Comparison of ENCODE assay signal across 25 cellular contexts in the genomic region with DNA sequence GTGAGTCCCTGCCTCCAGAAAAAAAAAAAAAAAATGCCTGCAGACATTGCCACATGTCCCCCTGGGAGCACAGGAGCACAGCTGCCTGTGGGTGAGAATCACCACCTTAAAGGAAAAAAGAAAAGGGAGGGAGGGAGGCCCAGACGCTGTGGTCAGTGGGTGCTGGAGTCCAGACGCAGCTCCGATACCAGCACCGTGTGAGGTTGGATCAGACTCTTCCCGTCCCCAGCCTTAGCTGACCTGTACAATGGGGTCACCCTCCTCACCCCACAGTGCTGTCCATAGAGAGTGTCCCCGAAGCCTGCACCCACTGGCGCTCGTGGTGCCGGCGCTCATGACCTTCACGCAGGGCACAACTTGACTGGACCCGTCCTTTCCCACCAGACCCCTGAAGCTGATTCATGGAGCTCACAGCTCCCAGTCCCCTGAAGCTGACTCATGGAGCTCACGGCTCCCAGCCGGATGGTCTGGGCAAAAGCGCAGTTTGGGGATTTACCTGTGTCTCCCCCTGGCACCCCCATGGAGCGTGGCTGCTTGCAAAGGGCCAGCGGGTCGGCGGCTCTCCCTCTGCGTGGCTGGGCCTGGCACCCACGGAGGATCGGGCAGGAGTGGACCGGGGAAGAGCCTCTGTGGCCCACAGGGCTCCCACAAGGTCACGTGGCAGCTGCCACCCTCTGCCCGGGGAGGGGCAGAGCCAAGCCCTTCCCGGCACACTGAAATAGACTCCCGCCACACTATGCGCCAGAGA.
"Had no signal": no experiment of that assay in that cellular context is flagged by ENCODE, and none has a peak within 500 bp of the region (broad histone marks: within the 10 kb centered on the region; RNA-seq: fewer than 3 reads in every experiment).

No MANE protein-coding gene starts in this region.

- H3K27me3 ChIP-seq: foreskin keratinocyte, pancreas, sigmoid colon had no signal

- H3K4me1 ChIP-seq: foreskin keratinocyte, pancreas, sigmoid colon had no signal

- H3K36me3 ChIP-seq: pancreas, sigmoid colon, thoracic aorta had no signal

- H3K9me3 Mint-ChIP-seq: activated B cell treated with CpG ODN at 0.5 μM for 24 hours; activated CD4-positive, alpha-beta memory T cell treated with anti-CD3 and anti-CD28 coated beads for 36 hours; activated naive CD4-positive, alpha-beta T cell treated with anti-CD3 and anti-CD28 coated beads for 36 hours; activated naive CD8-positive, alpha-beta T cell treated with anti-CD3 and anti-CD28 coated beads, Interleukin-2, amount 10 ng/mL, durations not matched to agents 7 days and 5 days; activated T-cell treated with anti-CD3 and anti-CD28 coated beads, Interleukin-2, amount 50 U/mL, for 72 hours; mesothelial cell of epicardium; natural killer cell treated with Interleukin-12 subunit alpha and Interleukin-12 subunit beta and Interleukin-15 and Interleukin-18, amount 100 ng/mL, for 72 hours; T-helper 1 cell treated with Interleukin-12 subunit alpha and Interleukin-12 subunit beta and Interleukin-4 antibody, amounts not matched to agents 30 μg/mL and 1 μg/mL, for 36 hours; type B pancreatic cell had no signal

- H3K4me1 Mint-ChIP-seq: activated CD4-positive, alpha-beta T cell treated with anti-CD3 and anti-CD28 coated beads for 36 hours; activated naive CD8-positive, alpha-beta T cell treated with anti-CD3 and anti-CD28 coated beads, Interleukin-2, amount 10 ng/mL, durations not matched to agents 7 days and 5 days had no signal

- H3K36me3 Mint-ChIP-seq: activated CD4-positive, alpha-beta memory T cell treated with anti-CD3 and anti-CD28 coated beads for 36 hours; activated naive CD8-positive, alpha-beta T cell treated with anti-CD3 and anti-CD28 coated beads, Interleukin-2, amount 10 ng/mL, durations not matched to agents 7 days and 5 days; mesothelial cell of epicardium; natural killer cell treated with Interleukin-12 subunit alpha and Interleukin-12 subunit beta and Interleukin-15 and Interleukin-18, amount 100 ng/mL, for 72 hours; type B pancreatic cell had no signal

- H3K4me3 Mint-ChIP-seq: activated B cell treated with CpG ODN at 0.5 μM for 24 hours; activated CD4-positive, alpha-beta memory T cell treated with anti-CD3 and anti-CD28 coated beads for 36 hours; activated CD4-positive, alpha-beta T cell treated with anti-CD3 and anti-CD28 coated beads for 36 hours; activated naive CD4-positive, alpha-beta T cell treated with anti-CD3 and anti-CD28 coated beads for 36 hours; activated naive CD8-positive, alpha-beta T cell treated with anti-CD3 and anti-CD28 coated beads, Interleukin-2, amount 10 ng/mL, durations not matched to agents 7 days and 5 days; activated T-cell treated with anti-CD3 and anti-CD28 coated beads, Interleukin-2, amount 50 U/mL, for 72 hours; mesothelial cell of epicardium; natural killer cell treated with Interleukin-12 subunit alpha and Interleukin-12 subunit beta and Interleukin-15 and Interleukin-18, amount 100 ng/mL, for 72 hours; T-helper 1 cell treated with Interleukin-12 subunit alpha and Interleukin-12 subunit beta and Interleukin-4 antibody, amounts not matched to agents 30 μg/mL and 1 μg/mL, for 36 hours; type B pancreatic cell had no signal

- H3K27me3 Mint-ChIP-seq: activated CD4-positive, alpha-beta memory T cell treated with anti-CD3 and anti-CD28 coated beads for 36 hours; activated CD4-positive, alpha-beta T cell treated with anti-CD3 and anti-CD28 coated beads for 36 hours; activated naive CD8-positive, alpha-beta T cell treated with anti-CD3 and anti-CD28 coated beads, Interleukin-2, amount 10 ng/mL, durations not matched to agents 7 days and 5 days; natural killer cell treated with Interleukin-12 subunit alpha and Interleukin-12 subunit beta and Interleukin-15 and Interleukin-18, amount 100 ng/mL, for 72 hours had no signal

- DNase-seq: activated B cell treated with CpG ODN at 0.5 μM for 24 hours; activated CD4-positive, alpha-beta memory T cell treated with anti-CD3 and anti-CD28 coated beads for 36 hours; activated CD4-positive, alpha-beta T cell treated with anti-CD3 and anti-CD28 coated beads for 36 hours; activated effector memory CD4-positive, alpha-beta T cell treated with Interleukin-2 at 50 U/mL for 16 hours; activated naive CD4-positive, alpha-beta T cell treated with anti-CD3 and anti-CD28 coated beads for 36 hours; activated naive CD8-positive, alpha-beta T cell treated with anti-CD3 and anti-CD28 coated beads, Interleukin-2, amount 10 ng/mL, durations not matched to agents 7 days and 5 days; activated T-cell treated with anti-CD3 and anti-CD28 coated beads, Interleukin-2, amount 50 U/mL, for 72 hours; amniotic stem cell; cerebellar nuclear complex; cortex of kidney; erythroblast; foreskin keratinocyte; kidney glomerular epithelial cell; left ventricle myocardium superior; mammary epithelial cell; sigmoid colon; stimulated activated CD4-positive, alpha-beta T cell treated with anti-CD3 and anti-CD28 coated beads, Interleukin-4, amount 100 ng/mL, for 24 hours; stimulated activated naive CD4-positive, alpha-beta T cell treated with Interleukin-2 at 50 U/mL for 16 hours; T1000 had no signal

- H3K4me3 ChIP-seq: pancreas, sigmoid colon, thoracic aorta had no signal

- H3K27ac Mint-ChIP-seq: activated B cell treated with CpG ODN at 0.5 μM for 24 hours; activated CD4-positive, alpha-beta memory T cell treated with anti-CD3 and anti-CD28 coated beads for 36 hours; activated CD4-positive, alpha-beta T cell treated with anti-CD3 and anti-CD28 coated beads for 36 hours; activated naive CD4-positive, alpha-beta T cell treated with anti-CD3 and anti-CD28 coated beads for 36 hours; activated naive CD8-positive, alpha-beta T cell treated with anti-CD3 and anti-CD28 coated beads, Interleukin-2, amount 10 ng/mL, durations not matched to agents 7 days and 5 days; activated T-cell treated with anti-CD3 and anti-CD28 coated beads, Interleukin-2, amount 50 U/mL, for 72 hours; mesothelial cell of epicardium; natural killer cell treated with Interleukin-12 subunit alpha and Interleukin-12 subunit beta and Interleukin-15 and Interleukin-18, amount 100 ng/mL, for 72 hours; T-helper 1 cell treated with Interleukin-12 subunit alpha and Interleukin-12 subunit beta and Interleukin-4 antibody, amounts not matched to agents 30 μg/mL and 1 μg/mL, for 36 hours; type B pancreatic cell had no signal

- H3K27ac ChIP-seq: foreskin keratinocyte, pancreas, sigmoid colon, thoracic aorta had no signal

- H3K9me3 ChIP-seq: pancreas, sigmoid colon, thoracic aorta had no signal

- ATAC-seq: activated CD4-positive, alpha-beta T cell treated with anti-CD3 and anti-CD28 coated beads for 36 hours; activated T-cell treated with anti-CD3 and anti-CD28 coated beads, Interleukin-2, amount 50 U/mL, for 72 hours; foreskin keratinocyte; left ventricle myocardium superior; pancreas had no signal
